ENCODE assay signal across 8 cellular contexts in genomic region chr4:110622841-110623709, GRCh38. TPM values are rescaled to one million over a fixed set of nuclear protein-coding genes. Genes with fewer than 3 reads are reported as not detected.
DNase-seq lines count a peak whose midpoint lies in the region; ATAC-seq, FAIRE-seq and TF ChIP-seq lines count a peak whose summit lies in the region.

Gene PITX2, minus strand, starts transcription at chr4:110623077. Its CDS starts 617 bp downstream, at chr4:110622460.

- no peak within 1 kb of the TSS for H2AFZ ChIP-seq in H1 (ENCODE audit: low read length)

- FAIRE-seq in H1 (lab: Jason Lieb, UNC) = peak; percentile 28

- peaks cover 40% of the 10 kb centered on the region for H3K4me1 Mint-ChIP-seq in CD8-positive, alpha-beta T cell (ENCODE audit: low read depth)
- H3K4me1 Mint-ChIP-seq in T-helper 1 cell treated with Interleukin-12 subunit alpha and Interleukin-12 subunit beta and Interleukin-4 antibody, amounts not matched to agents 30 μg/mL and 1 μg/mL, for 36 hours (ENCODE audit: low read depth) = peaks cover 10% of the 10 kb centered on the region

- no peak within 1 kb of the TSS for H3K23ac ChIP-seq in H1 (ENCODE audit: insufficient read length)

- no peak for ATAC-seq in CD8-positive, alpha-beta T cell
- ATAC-seq in GM19468 (IDR thresholded peaks at IDR 0.05; ENCODE audit: extremely low read depth, unreplicated experiment) = peak; percentile 62
- ATAC-seq in mucosa of descending colon = peak; percentile 93
- no peak for ATAC-seq in thoracic aorta (ENCODE audit: insufficient number of reproducible peaks, low FRiP score, low read depth)
- ATAC-seq in HG02970 (IDR thresholded peaks at IDR 0.05; ENCODE audit: low FRiP score, unreplicated experiment) = no peak

- peaks cover 3 to 29% of the 10 kb centered on the region in 2 experiments for H4K20me1 ChIP-seq in H1 (replicated peaks in 1 of 2; ENCODE audit: control insufficient read depth in 1 of 2, insufficient read depth in 2 of 2, low read length in 2 of 2)

- no peaks in the 10 kb centered on the region for H3K36me3 ChIP-seq in CD8-positive, alpha-beta T cell (ENCODE audit: insufficient read depth, low read length)
- peaks cover 0 to 5% (median 0%) of the 10 kb centered on the region in 4 experiments; a peak in 1 of 8 replicates for H3K36me3 ChIP-seq in H1 (ENCODE audit: control insufficient read depth in 2 of 4, insufficient read depth in 4 of 4, low read length in 3 of 4)
- H3K36me3 ChIP-seq in mucosa of descending colon (ENCODE audit: low read depth) = no peaks in the 10 kb centered on the region
- H3K36me3 ChIP-seq in thoracic aorta = no peaks in the 10 kb centered on the region

- no peak within 1 kb of the TSS for H3K4ac ChIP-seq in H1 (replicated peaks; ENCODE audit: insufficient read length, low read depth, low read length)

- no peak within 1 kb of the TSS for H2BK5ac ChIP-seq in H1 (ENCODE audit: low read depth, low read length)

- H3K56ac ChIP-seq in H1 (replicated peaks; ENCODE audit: insufficient read length, low read depth, low read length) = no peak within 1 kb of the TSS

- H3K27ac ChIP-seq in CD8-positive, alpha-beta T cell (ENCODE audit: low read depth, low read length) = no peak within 1 kb of the TSS
- no peak within 1 kb of the TSS for H3K27ac ChIP-seq in H1 (ENCODE audit: low read depth, low read length)
- H3K27ac ChIP-seq in thoracic aorta = no peak within 1 kb of the TSS

- no peaks in the 10 kb centered on the region for H3K79me2 ChIP-seq in H1 (ENCODE audit: control insufficient read depth in 1 of 2, insufficient read depth in 2 of 2, low read length in 2 of 2)

- DNase-seq in CD8-positive, alpha-beta T cell = no peak
- DNase-seq in HPDE6-E6E7 (ENCODE audit: extremely low spot score) (peak; percentile 65), H1 (ENCODE audit: low read depth in 1 of 2, low spot score in 2 of 2) (peak; percentile 97 to 99), mucosa of descending colon (peak; percentile 90 to 96 (median 93)), thoracic aorta (ENCODE audit: low spot score) (no peak)

- no peak within 1 kb of the TSS for H4K5ac ChIP-seq in H1 (ENCODE audit: insufficient read length, low read depth, low read length)

- H3K23me2 ChIP-seq in H1 (ENCODE audit: low read depth, low read length) = peaks cover 10% of the 10 kb centered on the region; the same call in 1 of the 2 replicates

- H3K36me3 Mint-ChIP-seq in CD8-positive, alpha-beta T cell = no peaks in the 10 kb centered on the region
- H3K36me3 Mint-ChIP-seq in T-helper 1 cell treated with Interleukin-12 subunit alpha and Interleukin-12 subunit beta and Interleukin-4 antibody, amounts not matched to agents 30 μg/mL and 1 μg/mL, for 36 hours (ENCODE audit: low read depth) = peaks cover 2% of the 10 kb centered on the region

- no peaks in the 10 kb centered on the region for H3K79me1 ChIP-seq in H1 (ENCODE audit: low read depth, low read length)

- CTCF ChIA-PET in CD8-positive, alpha-beta T cell (lab: Charles Lee) = no interaction called here
- CTCF ChIA-PET in H1 (lab: Charles Lee; ENCODE audit: partially characterized antibody) = interaction anchor here (0.6 to 3.5 kb wide), 8 partner anchors 11 to 348 kb away, joined by 3 to 17 read pairs (median 4); no protein-coding TSS in a partner anchor

- POLR2A ChIA-PET in CD8-positive, alpha-beta T cell (lab: Charles Lee) = no interaction called here
- POLR2A ChIA-PET in H1 (lab: Charles Lee; ENCODE audit: partially characterized antibody) = interaction anchor here (1.3 to 2.0 kb wide), 3 partner anchors 10 to 14 kb away, joined by 3 to 7 read pairs (median 5); no protein-coding TSS in a partner anchor

- peaks cover 63% of the 10 kb centered on the region for H3K27me3 ChIP-seq in CD8-positive, alpha-beta T cell (ENCODE audit: insufficient read depth, low read length)
- peaks cover 89 to 98% (median 95%) of the 10 kb centered on the region in 4 experiments for H3K27me3 ChIP-seq in H1 (replicated peaks in 1 of 4; ENCODE audit: control insufficient read depth in 3 of 4, extremely low read depth in 1 of 4, insufficient read depth in 3 of 4, low read length in 3 of 4)
- peaks cover 25% of the 10 kb centered on the region for H3K27me3 ChIP-seq in thoracic aorta (replicated peaks; ENCODE audit: insufficient read depth)

- no peak within 1 kb of the TSS for H3K14ac ChIP-seq in H1 (ENCODE audit: insufficient read length)

- TF ChIP-seq CTCF in CD8-positive, alpha-beta T cell (IDR thresholded peaks at IDR 0.05) = no peak
- peak in 1 of 3 experiments; percentile 0; a peak in 1 of 4 replicates for TF ChIP-seq CTCF in H1 (IDR thresholded peaks at IDR 0.05; ENCODE audit: control extremely low read depth in 1 of 3, insufficient read depth in 1 of 3, low read depth in 1 of 3, low read length in 3 of 3)
- TF ChIP-seq CTCF in mucosa of descending colon (IDR thresholded peaks at IDR 0.05) = no peak
- TF ChIP-seq CTCF in thoracic aorta (IDR thresholded peaks at IDR 0.05) = no peak

- H3K4me3 Mint-ChIP-seq in CD8-positive, alpha-beta T cell = peak within 1 kb of the TSS; percentile 75
- peak within 1 kb of the TSS; percentile 53 for H3K4me3 Mint-ChIP-seq in T-helper 1 cell treated with Interleukin-12 subunit alpha and Interleukin-12 subunit beta and Interleukin-4 antibody, amounts not matched to agents 30 μg/mL and 1 μg/mL, for 36 hours

- H2BK20ac ChIP-seq in H1 (ENCODE audit: low read length) = no peak within 1 kb of the TSS

- peak within 1 kb of the TSS; percentile 1; the same call in 1 of the 2 replicates for H4K8ac ChIP-seq in H1 (ENCODE audit: extremely low read depth, insufficient read depth, low read length)

- H3K9me3 ChIP-seq in CD8-positive, alpha-beta T cell (ENCODE audit: low read length) = no peaks in the 10 kb centered on the region
- H3K9me3 ChIP-seq in H1 (ENCODE audit: insufficient read depth in 2 of 2, low read depth in 1 of 2, low read length in 1 of 2) = no peaks in the 10 kb centered on the region
- no peaks in the 10 kb centered on the region for H3K9me3 ChIP-seq in mucosa of descending colon
- no peaks in the 10 kb centered on the region for H3K9me3 ChIP-seq in thoracic aorta

- H3K4me3 ChIP-seq in CD8-positive, alpha-beta T cell (ENCODE audit: low read depth, low read length) = peak within 1 kb of the TSS; percentile 37
- H3K4me3 ChIP-seq in H1 (ENCODE audit: extremely low read depth in 1 of 4, insufficient read depth in 2 of 4, low read depth in 3 of 4, low read length in 4 of 4) (peak within 1 kb of the TSS; percentile 14 to 53 (median 35); a peak in 7 of 8 replicates), mucosa of descending colon (peak within 1 kb of the TSS; percentile 4), thoracic aorta (peak within 1 kb of the TSS; percentile 68)

- no peak within 1 kb of the TSS for H2AK5ac ChIP-seq in H1 (ENCODE audit: low read depth, low read length)

- no peak within 1 kb of the TSS for H3K9ac ChIP-seq in H1 (replicated peaks in 1 of 4; ENCODE audit: extremely low read depth in 1 of 4, low read depth in 3 of 4, low read length in 3 of 4)

- TF ChIP-seq RAD21 in H1 (IDR thresholded peaks at IDR 0.05 in 1 of 2, conservative IDR thresholded peaks at IDR 0.05 in 1 of 2; ENCODE audit: low read depth in 2 of 2, low read length in 2 of 2) = no peak

- H3K27me3 Mint-ChIP-seq in CD8-positive, alpha-beta T cell (ENCODE audit: low read depth) = peaks cover 83% of the 10 kb centered on the region
- peaks cover 99% of the 10 kb centered on the region for H3K27me3 Mint-ChIP-seq in T-helper 1 cell treated with Interleukin-12 subunit alpha and Interleukin-12 subunit beta and Interleukin-4 antibody, amounts not matched to agents 30 μg/mL and 1 μg/mL, for 36 hours (ENCODE audit: low read depth)

- H3K27ac Mint-ChIP-seq in CD8-positive, alpha-beta T cell = no peak within 1 kb of the TSS
- peak within 1 kb of the TSS; percentile 36 for H3K27ac Mint-ChIP-seq in T-helper 1 cell treated with Interleukin-12 subunit alpha and Interleukin-12 subunit beta and Interleukin-4 antibody, amounts not matched to agents 30 μg/mL and 1 μg/mL, for 36 hours

- H2BK15ac ChIP-seq in H1 (ENCODE audit: low read length) = no peak within 1 kb of the TSS

- H3K18ac ChIP-seq in H1 (ENCODE audit: extremely low read depth, low read length) = no peak within 1 kb of the TSS

- TF ChIP-seq EP300 in H1 (IDR thresholded peaks at IDR 0.05; ENCODE audit: borderline replicate concordance in 1 of 2, low read depth in 2 of 2, low read length in 2 of 2) = no peak

- no peak for TF ChIP-seq POLR2A in H1 (IDR thresholded peaks at IDR 0.05; ENCODE audit: control extremely low read depth in 1 of 2, low read depth in 2 of 2, low read length in 2 of 2)

- 3% methylated on average over 55 of the region's 55 CpGs; no CpG with 5 or more reads in 1 of the 2 experiments for WGBS in H1 (ENCODE audit: extremely low coverage in 1 of 2, insufficient coverage in 1 of 2, insufficient read length in 1 of 2, insufficient replicate concordance in 2 of 2, low coverage in 1 of 2, low lambda C conversion rate in 2 of 2, missing lambda C conversion rate in 1 of 2), 2 experiments

- peaks cover 28% of the 10 kb centered on the region for H3K4me1 ChIP-seq in CD8-positive, alpha-beta T cell (ENCODE audit: insufficient read depth, low read length)
- peaks cover 4 to 29% (median 22%) of the 10 kb centered on the region in 4 experiments for H3K4me1 ChIP-seq in H1 (replicated peaks in 1 of 4; ENCODE audit: control insufficient read depth in 3 of 4, insufficient read depth in 4 of 4, low read length in 3 of 4)
- peaks cover 27% of the 10 kb centered on the region for H3K4me1 ChIP-seq in mucosa of descending colon (ENCODE audit: low read depth)
- H3K4me1 ChIP-seq in thoracic aorta (ENCODE audit: control insufficient read depth in 1 of 2, low read depth in 2 of 2) = peaks cover 26 to 27% of the 10 kb centered on the region in 2 donors

- H4K91ac ChIP-seq in H1 (replicated peaks; ENCODE audit: insufficient read length, low read length) = no peak within 1 kb of the TSS

- intact Hi-C loops in CD8-positive, alpha-beta T cell (cut with DNase I, micrococcal nuclease) = no loop called here
- intact Hi-C loops in mucosa of descending colon (cut with DNase I, micrococcal nuclease) = no loop called here

- no peak within 1 kb of the TSS for H2BK120ac ChIP-seq in H1 (replicated peaks; ENCODE audit: low read depth, low read length)

- peak within 1 kb of the TSS; percentile 50; the same call in 1 of the 2 replicates for H2BK12ac ChIP-seq in H1 (ENCODE audit: low read depth, low read length)

- peak within 1 kb of the TSS; percentile 90 to 92 for H3K4me2 ChIP-seq in H1 (ENCODE audit: insufficient read depth in 1 of 2, low read depth in 2 of 2, low read length in 2 of 2)

- no peaks in the 10 kb centered on the region for H3K9me3 Mint-ChIP-seq in CD8-positive, alpha-beta T cell
- H3K9me3 Mint-ChIP-seq in T-helper 1 cell treated with Interleukin-12 subunit alpha and Interleukin-12 subunit beta and Interleukin-4 antibody, amounts not matched to agents 30 μg/mL and 1 μg/mL, for 36 hours = peaks cover 19% of the 10 kb centered on the region

RNA-seq across cellular contexts. Expression of gene PITX2, which starts in this region (rescaled TPM):
- total RNA-seq in CD8-positive, alpha-beta T cell = not detected
- total RNA-seq in H1 (2021; fragmentation: NEBNext Ultra II Directional; extraction: Animal tissue kit (Norgen Biotek cat#: 25700)) = 0.44 and 0.67 TPM in 2 replicates
- polyA plus RNA-seq in H1 (2011; rRNA removed) = 0.09 and 0.31 TPM in 2 replicates
- 0.08 TPM for polyA plus RNA-seq in H1 (2011; cell fraction: cytosol; rRNA removed)
- 0.13 TPM for polyA plus RNA-seq in H1 (2011; cell fraction: nucleus; rRNA removed)
- polyA plus RNA-seq in H1 (2012, experiment 1 of 2) = 0.14 to 0.50 TPM (median 0.25 TPM) in 4 replicates
- 0.26 TPM for polyA plus RNA-seq in H1 (2012, experiment 2 of 2)
- polyA plus RNA-seq in H1 (2013, experiment 1 of 2) = 0.85 TPM
- 0.64 TPM for polyA plus RNA-seq in H1 (2013, experiment 2 of 2)
- not detected in 2 replicates for polyA minus RNA-seq in H1 (2011; rRNA and poly(A)+ RNA removed)
- polyA minus RNA-seq in H1 (2011; cell fraction: cytosol; rRNA and poly(A)+ RNA removed) = not detected
- 0.40 TPM for polyA minus RNA-seq in H1 (2011; cell fraction: nucleus; rRNA and poly(A)+ RNA removed)
- total RNA-seq in mucosa of descending colon (1 to 10 TPM in 1 of 3 donors, under 1 TPM in 2; 0.51 to 2.6 (median 0.81) TPM), thoracic aorta (not detected)

Comparison
In these comparisons a context has a peak if more than half of its experiments do, and no peak if none do; other contexts are left out.
1. Peak in DNase-seq, H3K4me3 ChIP-seq and H3K4me2 ChIP-seq in H1; RNA of the gene not detected or under 1 TPM.
2. ATAC-seq: peak in GM19468 (single experiment) and mucosa of descending colon (single experiment); none in CD8-positive, alpha-beta T cell (single experiment), thoracic aorta (single experiment) and HG02970 (single experiment).
3. DNase-seq: peak in HPDE6-E6E7 (single experiment) and mucosa of descending colon (3 of 3); none in CD8-positive, alpha-beta T cell (0 of 7) and thoracic aorta (single experiment).
4. H3K4me3 ChIP-seq: peak in every context shown above with its lines; median percentile 68 in thoracic aorta; 37 in CD8-positive, alpha-beta T cell; 35 in H1; 4 in mucosa of descending colon.